ENCODE assay signal across 13 cellular contexts in the genomic region with DNA sequence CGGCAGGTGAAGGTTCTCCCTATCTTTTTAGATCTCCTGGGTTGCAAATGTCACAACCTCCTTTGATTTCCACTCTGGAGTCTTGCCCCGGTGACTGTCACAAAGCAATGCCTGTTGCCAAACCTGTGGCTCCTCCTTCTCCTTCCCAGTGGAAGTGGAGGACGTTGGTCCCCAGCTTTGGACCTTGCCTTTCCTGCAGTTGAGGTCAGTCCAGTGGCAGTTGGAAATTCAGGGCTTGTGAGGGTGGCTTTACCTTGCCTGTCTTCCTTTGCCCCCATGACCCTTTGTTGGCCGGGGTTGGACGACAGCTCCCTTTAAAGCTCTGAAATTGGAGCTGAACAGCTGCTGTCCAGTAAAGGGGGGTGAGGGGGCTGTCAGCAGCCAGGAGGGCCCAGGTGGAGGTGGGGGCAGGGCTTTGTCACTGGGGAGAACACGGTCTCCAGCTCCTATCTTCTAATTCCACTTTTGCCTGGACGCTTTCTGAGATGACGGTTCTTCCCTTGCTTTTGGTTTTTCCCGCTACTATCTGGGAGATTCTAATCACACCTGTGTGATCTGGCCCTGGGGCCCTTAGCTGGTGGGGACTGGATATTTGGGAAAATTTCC. TPM values are rescaled to one million over a fixed set of nuclear protein-coding genes. Genes with fewer than 3 reads are reported as not detected.
DNase-seq lines count a peak whose midpoint lies in the region; ATAC-seq and TF ChIP-seq lines count a peak whose summit lies in the region.
"Had no signal": no experiment of that assay in that cellular context is flagged by ENCODE, and none has a peak within 500 bp of the region (broad histone marks: within the 10 kb centered on the region; RNA-seq: fewer than 3 reads in every experiment).

No MANE protein-coding gene starts in this region.

- peak overlapping the region; percentile 29 for H3K27ac ChIP-seq in cardiac muscle cell
- peak overlapping the region; percentile 30 to 33 for H3K27ac ChIP-seq in uterus
- H3K27ac ChIP-seq: A549 had no signal

- H3K4me3 ChIP-seq in cardiac muscle cell (no peak overlapping the region), uterus (no peak overlapping the region)
- H3K4me3 ChIP-seq: A549, GM12878 had no signal

- H3K27me3 Mint-ChIP-seq in activated naive CD8-positive, alpha-beta T cell treated with anti-CD3 and anti-CD28 coated beads for 36 hours, result peaks cover 63% of the 10 kb centered on the region
- peaks cover 36% of the 10 kb centered on the region for H3K27me3 Mint-ChIP-seq in activated T-helper 17 cell treated with anti-CD3 and anti-CD28 coated beads, Interleukin-2, amount 50 U/mL, for 72 hours

- H3K36me3 ChIP-seq in cardiac muscle cell, result no peaks in the 10 kb centered on the region
- no peaks in the 10 kb centered on the region for H3K36me3 ChIP-seq in uterus

- H3K27me3 ChIP-seq in cardiac muscle cell (no peaks in the 10 kb centered on the region), uterus (no peaks in the 10 kb centered on the region)

- H3K4me1 Mint-ChIP-seq in activated naive CD8-positive, alpha-beta T cell treated with anti-CD3 and anti-CD28 coated beads for 36 hours, result peaks cover 10% of the 10 kb centered on the region
- peaks cover 8% of the 10 kb centered on the region for H3K4me1 Mint-ChIP-seq in activated T-helper 17 cell treated with anti-CD3 and anti-CD28 coated beads, Interleukin-2, amount 50 U/mL, for 72 hours

- H3K9me3 Mint-ChIP-seq in activated naive CD8-positive, alpha-beta T cell treated with anti-CD3 and anti-CD28 coated beads for 36 hours, result no peaks in the 10 kb centered on the region
- H3K9me3 Mint-ChIP-seq in activated T-helper 17 cell treated with anti-CD3 and anti-CD28 coated beads, Interleukin-2, amount 50 U/mL, for 72 hours, result no peaks in the 10 kb centered on the region
- H3K9me3 Mint-ChIP-seq: activated T-helper 1 cell treated with anti-CD3 and anti-CD28 coated beads, Interleukin-12 subunit alpha, Interleukin-12 subunit beta, Interleukin-2, Interleukin-4 antibody, amounts not matched to agents 30 ng/mL and 10 ng/mL and 1 ng/mL, durations not matched to agents 14 hours and 24 hours and 36 hours had no signal

- no peak for TF ChIP-seq POLR2A in uterus (IDR thresholded peaks at IDR 0.05)

- TF ChIP-seq CTCF in cardiac muscle cell (IDR thresholded peaks at IDR 0.05; ENCODE audit: low read depth, low read length), result no peak
- no peak for TF ChIP-seq CTCF in uterus (IDR thresholded peaks at IDR 0.05)

- H3K9me3 ChIP-seq in cardiac muscle cell (ENCODE audit: low read depth), result no peaks in the 10 kb centered on the region
- H3K9me3 ChIP-seq in uterus, result no peaks in the 10 kb centered on the region
- H3K9me3 ChIP-seq: A549 had no signal

- peaks cover 23% of the 10 kb centered on the region for H3K4me1 ChIP-seq in cardiac muscle cell (ENCODE audit: low read depth)
- H3K4me1 ChIP-seq in uterus, result no peaks in the 10 kb centered on the region

- peak; percentile 52 for DNase-seq in NCI-H2196 (lab: John Stamatoyannopoulos, UW; ENCODE audit: unreplicated experiment)
- DNase-seq in NCI-H2196 treated with DMSO at 0.1 percent for 48 hours (lab: John Stamatoyannopoulos, UW; ENCODE audit: unreplicated experiment), result no peak
- no peak for DNase-seq in cardiac muscle cell (ENCODE audit: low read depth in 1 of 2, low spot score in 1 of 2)
- peak; percentile 79 for DNase-seq in myocyte (ENCODE audit: low read depth)
- DNase-seq in uterus, result no peak
- no peak for DNase-seq in OCI-M1 (lab: John Stamatoyannopoulos, UW)
- no peak for DNase-seq in activated naive CD8-positive, alpha-beta T cell treated with anti-CD3 and anti-CD28 coated beads for 36 hours
- DNase-seq: NCI-H748 treated with DMSO at 0.1 percent for 48 hours; stimulated activated CD4-positive, alpha-beta T cell treated with anti-CD3 and anti-CD28 coated beads, Interleukin-4, amount 100 ng/mL, for 24 hours had no signal

- intact Hi-C loops in uterus (cut with DNase I; ENCODE audit: low total_unique reads), result loop anchor here (10.0 kb wide), 1 partner anchor 72 kb away; no protein-coding TSS in a partner anchor

- H3K27ac Mint-ChIP-seq in activated naive CD8-positive, alpha-beta T cell treated with anti-CD3 and anti-CD28 coated beads for 36 hours, result no peak overlapping the region
- no peak overlapping the region for H3K27ac Mint-ChIP-seq in activated T-helper 17 cell treated with anti-CD3 and anti-CD28 coated beads, Interleukin-2, amount 50 U/mL, for 72 hours
- H3K27ac Mint-ChIP-seq: activated T-helper 1 cell treated with anti-CD3 and anti-CD28 coated beads, Interleukin-12 subunit alpha, Interleukin-12 subunit beta, Interleukin-2, Interleukin-4 antibody, amounts not matched to agents 30 ng/mL and 10 ng/mL and 1 ng/mL, durations not matched to agents 14 hours and 24 hours and 36 hours had no signal

- ATAC-seq in activated T-helper 17 cell treated with anti-CD3 and anti-CD28 coated beads, Interleukin-2, amount 50 U/mL, for 72 hours (replicated peaks), result no peak
- ATAC-seq: A549, GM12878 had no signal

- H3K4me3 Mint-ChIP-seq in activated naive CD8-positive, alpha-beta T cell treated with anti-CD3 and anti-CD28 coated beads for 36 hours, result no peak overlapping the region
- H3K4me3 Mint-ChIP-seq in activated T-helper 17 cell treated with anti-CD3 and anti-CD28 coated beads, Interleukin-2, amount 50 U/mL, for 72 hours, result no peak overlapping the region
- H3K4me3 Mint-ChIP-seq: activated T-helper 1 cell treated with anti-CD3 and anti-CD28 coated beads, Interleukin-12 subunit alpha, Interleukin-12 subunit beta, Interleukin-2, Interleukin-4 antibody, amounts not matched to agents 30 ng/mL and 10 ng/mL and 1 ng/mL, durations not matched to agents 14 hours and 24 hours and 36 hours had no signal

- no peaks in the 10 kb centered on the region for H3K36me3 Mint-ChIP-seq in activated naive CD8-positive, alpha-beta T cell treated with anti-CD3 and anti-CD28 coated beads for 36 hours
- H3K36me3 Mint-ChIP-seq in activated T-helper 17 cell treated with anti-CD3 and anti-CD28 coated beads, Interleukin-2, amount 50 U/mL, for 72 hours (ENCODE audit: low read depth), result no peaks in the 10 kb centered on the region

RNA-seq across cellular contexts. Expression of gene TEAD4, which starts 4.1 kb away (rescaled TPM):
- 29.1 and 31.9 TPM in 2 replicates for total RNA-seq in cardiac muscle cell
- 21.3 and 23.9 TPM in 2 replicates for polyA plus RNA-seq in cardiac muscle cell
- 328 and 451 TPM in 2 replicates for total RNA-seq in myocyte
- polyA plus RNA-seq in myocyte (2012), result 132 TPM
- 10 to 100 TPM in 2 of 4 donors, 1 to 10 TPM in 2; 1.3 to 33.8 (median 14.9) TPM for total RNA-seq in uterus
- total RNA-seq in activated naive CD8-positive, alpha-beta T cell treated with anti-CD3 and anti-CD28 coated beads for 36 hours, result 1 to 10 TPM; 3.4 to 3.7 TPM
- total RNA-seq in activated T-helper 17 cell treated with anti-CD3 and anti-CD28 coated beads, Interleukin-2, amount 50 U/mL, for 72 hours, result 1 to 10 TPM; 3.1 to 3.7 TPM

Comparison
In these comparisons a context has a peak if more than half of its experiments do, and no peak if none do; other contexts are left out.
1. DNase-seq: peak in NCI-H2196 (single experiment) and myocyte (single experiment); none in NCI-H2196 treated with DMSO at 0.1 percent for 48 hours (single experiment), cardiac muscle cell (0 of 2), uterus (0 of 2), OCI-M1 (single experiment) and activated naive CD8-positive, alpha-beta T cell treated with anti-CD3 and anti-CD28 coated beads for 36 hours (single experiment).